ENCODE assay signal across 1 cellular context in genomic region chr1:198498881-198499280, GRCh38.
TF ChIP-seq lines count a peak whose summit lies in the region.

No MANE protein-coding gene starts in this region.

TF ChIP-seq in HepG2, 621 proteins besides CTCF, POLR2A, EP300 and RAD21:
- TF ChIP-seq ZNF724P (CRISPR knock-in tag; IDR thresholded peaks at IDR 0.05; ENCODE audit: borderline replicate concordance) (no peak), REXO4 (CRISPR knock-in tag; IDR thresholded peaks at IDR 0.05; ENCODE audit: borderline replicate concordance) (no peak), GABPB1 (CRISPR knock-in tag; IDR thresholded peaks at IDR 0.05) (no peak), NFIC (IDR thresholded peaks at IDR 0.05; ENCODE audit: low read length) (no peak), MAX (IDR thresholded peaks at IDR 0.05) (no peak), ZSCAN25 (CRISPR knock-in tag; IDR thresholded peaks at IDR 0.05) (no peak), ZNF564 (CRISPR knock-in tag; IDR thresholded peaks at IDR 0.05) (no peak), RFXANK (CRISPR knock-in tag; IDR thresholded peaks at IDR 0.05) (no peak), SATB2 (CRISPR knock-in tag; IDR thresholded peaks at IDR 0.05) (no peak), NFKBIZ (CRISPR knock-in tag; IDR thresholded peaks at IDR 0.05) (no peak), MED1 (CRISPR knock-in tag; IDR thresholded peaks at IDR 0.05) (no peak)
- TF ChIP-seq, protein P1, sequence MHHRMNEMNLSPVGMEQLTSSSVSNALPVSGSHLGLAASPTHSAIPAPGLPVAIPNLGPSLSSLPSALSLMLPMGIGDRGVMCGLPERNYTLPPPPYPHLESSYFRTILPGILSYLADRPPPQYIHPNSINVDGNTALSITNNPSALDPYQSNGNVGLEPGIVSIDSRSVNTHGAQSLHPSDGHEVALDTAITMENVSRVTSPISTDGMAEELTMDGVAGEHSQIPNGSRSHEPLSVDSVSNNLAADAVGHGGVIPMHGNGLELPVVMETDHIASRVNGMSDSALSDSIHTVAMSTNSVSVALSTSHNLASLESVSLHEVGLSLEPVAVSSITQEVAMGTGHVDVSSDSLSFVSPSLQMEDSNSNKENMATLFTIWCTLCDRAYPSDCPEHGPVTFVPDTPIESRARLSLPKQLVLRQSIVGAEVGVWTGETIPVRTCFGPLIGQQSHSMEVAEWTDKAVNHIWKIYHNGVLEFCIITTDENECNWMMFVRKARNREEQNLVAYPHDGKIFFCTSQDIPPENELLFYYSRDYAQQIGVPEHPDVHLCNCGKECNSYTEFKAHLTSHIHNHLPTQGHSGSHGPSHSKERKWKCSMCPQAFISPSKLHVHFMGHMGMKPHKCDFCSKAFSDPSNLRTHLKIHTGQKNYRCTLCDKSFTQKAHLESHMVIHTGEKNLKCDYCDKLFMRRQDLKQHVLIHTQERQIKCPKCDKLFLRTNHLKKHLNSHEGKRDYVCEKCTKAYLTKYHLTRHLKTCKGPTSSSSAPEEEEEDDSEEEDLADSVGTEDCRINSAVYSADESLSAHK (CRISPR knock-in tag; IDR thresholded peaks at IDR 0.05; ENCODE audit: borderline replicate concordance), result no peak
- TF ChIP-seq, protein P2, sequence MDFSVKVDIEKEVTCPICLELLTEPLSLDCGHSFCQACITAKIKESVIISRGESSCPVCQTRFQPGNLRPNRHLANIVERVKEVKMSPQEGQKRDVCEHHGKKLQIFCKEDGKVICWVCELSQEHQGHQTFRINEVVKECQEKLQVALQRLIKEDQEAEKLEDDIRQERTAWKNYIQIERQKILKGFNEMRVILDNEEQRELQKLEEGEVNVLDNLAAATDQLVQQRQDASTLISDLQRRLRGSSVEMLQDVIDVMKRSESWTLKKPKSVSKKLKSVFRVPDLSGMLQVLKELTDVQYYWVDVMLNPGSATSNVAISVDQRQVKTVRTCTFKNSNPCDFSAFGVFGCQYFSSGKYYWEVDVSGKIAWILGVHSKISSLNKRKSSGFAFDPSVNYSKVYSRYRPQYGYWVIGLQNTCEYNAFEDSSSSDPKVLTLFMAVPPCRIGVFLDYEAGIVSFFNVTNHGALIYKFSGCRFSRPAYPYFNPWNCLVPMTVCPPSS (IDR thresholded peaks at IDR 0.05), result no peak
